In the genomic region with DNA sequence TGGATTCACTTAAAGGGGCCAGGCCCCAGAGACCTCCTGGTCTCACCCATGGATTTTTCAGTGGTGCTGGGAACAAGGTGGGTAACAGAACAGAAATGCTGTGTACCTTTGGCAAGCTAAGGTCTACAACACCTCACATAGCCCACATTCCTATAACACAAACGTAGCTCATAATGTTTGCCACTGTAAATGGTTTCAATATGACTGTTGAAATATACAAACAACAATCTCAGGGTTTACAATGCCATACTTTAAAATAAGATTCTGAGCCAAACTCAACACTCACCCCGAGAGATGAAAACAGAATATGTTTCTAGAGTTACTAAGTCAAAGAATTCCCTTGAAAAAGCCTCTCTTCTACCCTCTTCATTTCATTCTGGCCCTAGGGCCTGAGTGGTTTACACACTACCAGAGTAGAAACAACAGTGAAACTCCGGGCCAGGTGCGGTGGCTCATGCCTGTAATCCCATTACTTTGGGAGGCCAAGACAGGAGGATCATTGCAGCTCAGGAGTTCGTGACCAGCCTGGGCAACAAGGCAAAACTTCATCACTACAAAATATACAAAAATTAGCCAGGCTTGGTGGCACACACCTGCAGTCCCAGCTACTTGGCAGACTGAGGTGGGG, we compare ENCODE assay signal across 1 cellular context.
TF ChIP-seq lines count a peak whose summit lies in the region.

No MANE protein-coding gene starts in this region.

TF ChIP-seq in HepG2, 621 proteins besides CTCF, POLR2A, EP300 and RAD21:
- TF ChIP-seq, protein P1, sequence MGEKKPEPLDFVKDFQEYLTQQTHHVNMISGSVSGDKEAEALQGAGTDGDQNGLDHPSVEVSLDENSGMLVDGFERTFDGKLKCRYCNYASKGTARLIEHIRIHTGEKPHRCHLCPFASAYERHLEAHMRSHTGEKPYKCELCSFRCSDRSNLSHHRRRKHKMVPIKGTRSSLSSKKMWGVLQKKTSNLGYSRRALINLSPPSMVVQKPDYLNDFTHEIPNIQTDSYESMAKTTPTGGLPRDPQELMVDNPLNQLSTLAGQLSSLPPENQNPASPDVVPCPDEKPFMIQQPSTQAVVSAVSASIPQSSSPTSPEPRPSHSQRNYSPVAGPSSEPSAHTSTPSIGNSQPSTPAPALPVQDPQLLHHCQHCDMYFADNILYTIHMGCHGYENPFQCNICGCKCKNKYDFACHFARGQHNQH (CRISPR knock-in tag; IDR thresholded peaks at IDR 0.05) = no peak
- no peak for TF ChIP-seq MTF2 (CRISPR knock-in tag; IDR thresholded peaks at IDR 0.05; ENCODE audit: borderline replicate concordance)
- no peak for TF ChIP-seq HOXA7 (CRISPR knock-in tag; IDR thresholded peaks at IDR 0.05)
- TF ChIP-seq, protein P2, sequence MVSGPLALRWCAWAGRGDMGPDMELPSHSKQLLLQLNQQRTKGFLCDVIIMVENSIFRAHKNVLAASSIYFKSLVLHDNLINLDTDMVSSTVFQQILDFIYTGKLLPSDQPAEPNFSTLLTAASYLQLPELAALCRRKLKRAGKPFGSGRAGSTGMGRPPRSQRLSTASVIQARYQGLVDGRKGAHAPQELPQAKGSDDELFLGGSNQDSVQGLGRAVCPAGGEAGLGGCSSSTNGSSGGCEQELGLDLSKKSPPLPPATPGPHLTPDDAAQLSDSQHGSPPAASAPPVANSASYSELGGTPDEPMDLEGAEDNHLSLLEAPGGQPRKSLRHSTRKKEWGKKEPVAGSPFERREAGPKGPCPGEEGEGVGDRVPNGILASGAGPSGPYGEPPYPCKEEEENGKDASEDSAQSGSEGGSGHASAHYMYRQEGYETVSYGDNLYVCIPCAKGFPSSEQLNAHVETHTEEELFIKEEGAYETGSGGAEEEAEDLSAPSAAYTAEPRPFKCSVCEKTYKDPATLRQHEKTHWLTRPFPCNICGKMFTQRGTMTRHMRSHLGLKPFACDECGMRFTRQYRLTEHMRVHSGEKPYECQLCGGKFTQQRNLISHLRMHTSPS (CRISPR knock-in tag; IDR thresholded peaks at IDR 0.05; ENCODE audit: low read depth) = no peak
- TF ChIP-seq ZNF383 (CRISPR knock-in tag; IDR thresholded peaks at IDR 0.05; ENCODE audit: borderline replicate concordance) = no peak
- no peak for TF ChIP-seq SRY (CRISPR knock-in tag; IDR thresholded peaks at IDR 0.05)
- TF ChIP-seq DMAP1 (CRISPR knock-in tag; IDR thresholded peaks at IDR 0.05) = no peak
- no peak for TF ChIP-seq FOXA1 (IDR thresholded peaks at IDR 0.05)
- TF ChIP-seq FOXA1 (CRISPR knock-in tag; IDR thresholded peaks at IDR 0.05) = no peak
